In genomic region chrX:131783555-131784338, GRCh38 we compare ENCODE assay signal across 9 cellular contexts.
DNase-seq lines count a peak whose midpoint lies in the region; ATAC-seq and TF ChIP-seq lines count a peak whose summit lies in the region.
"Had no signal": no experiment of that assay in that cellular context is flagged by ENCODE, and none has a peak within 500 bp of the region (broad histone marks: within the 10 kb centered on the region; RNA-seq: fewer than 3 reads in every experiment).

No MANE protein-coding gene starts in this region.

- TF ChIP-seq EP300 in sigmoid colon (IDR thresholded peaks at IDR 0.05), result no peak

- peaks cover 2% of the 10 kb centered on the region for H3K27me3 Mint-ChIP-seq in IgD-negative memory B cell
- H3K27me3 Mint-ChIP-seq in T-helper 2 cell treated with Interferon-gamma antibody and Interleukin-4, amounts not matched to agents 5 μg/mL and 100 μg/mL, for 36 hours (ENCODE audit: low read depth), result no peaks in the 10 kb centered on the region

- peaks cover 0 to 5% (median 0%) of the 10 kb centered on the region in 4 donors for H3K4me1 ChIP-seq in sigmoid colon

- in situ Hi-C loops in brain microvascular endothelial cell (cut with HindIII; ENCODE audit: low pct_ligation_motif_present, low sequenced_read_pairs), result no loop called here

- peaks cover 1 to 6% (median 3%) of the 10 kb centered on the region in 3 donors for H3K4me1 Mint-ChIP-seq in IgD-negative memory B cell
- no peaks in the 10 kb centered on the region for H3K4me1 Mint-ChIP-seq in T-helper 2 cell treated with Interferon-gamma antibody and Interleukin-4, amounts not matched to agents 5 μg/mL and 100 μg/mL, for 36 hours (ENCODE audit: low read depth)

- peak; percentile 83 for DNase-seq in brain microvascular endothelial cell
- peak; percentile 90 for DNase-seq in sigmoid colon
- no peak for DNase-seq in activated effector memory CD4-positive, alpha-beta T cell treated with anti-CD3 and anti-CD28 coated beads, Interleukin-2, amount 50 U/mL, for 16 hours
- DNase-seq in NCI-H2107 (lab: John Stamatoyannopoulos, UW), result no peak
- no peak for DNase-seq in T-helper 2 cell treated with Interferon-gamma antibody and Interleukin-4, amounts not matched to agents 5 μg/mL and 100 μg/mL, for 36 hours (ENCODE audit: low spot score)

- H3K4me3 ChIP-seq in brain microvascular endothelial cell (ENCODE audit: low read depth, low read length) (peak overlapping the region; percentile 27), sigmoid colon (peak overlapping the region in 1 of 4 donors; percentile 26)
- H3K4me3 ChIP-seq: thoracic aorta had no signal

- H3K9me3 Mint-ChIP-seq in IgD-negative memory B cell, result no peaks in the 10 kb centered on the region
- H3K9me3 Mint-ChIP-seq in T-helper 2 cell treated with Interferon-gamma antibody and Interleukin-4, amounts not matched to agents 5 μg/mL and 100 μg/mL, for 36 hours, result no peaks in the 10 kb centered on the region

- H3K36me3 ChIP-seq in brain microvascular endothelial cell (replicated peaks) (no peaks in the 10 kb centered on the region), sigmoid colon (no peaks in the 10 kb centered on the region)
- H3K36me3 ChIP-seq: thoracic aorta had no signal

- H3K27ac Mint-ChIP-seq in IgD-negative memory B cell, result peak overlapping the region; percentile 4 to 56 (median 42)
- no peak overlapping the region for H3K27ac Mint-ChIP-seq in T-helper 2 cell treated with Interferon-gamma antibody and Interleukin-4, amounts not matched to agents 5 μg/mL and 100 μg/mL, for 36 hours

- H3K4me3 Mint-ChIP-seq in IgD-negative memory B cell, result peak overlapping the region; percentile 60 to 72 (median 64)
- H3K4me3 Mint-ChIP-seq in T-helper 2 cell treated with Interferon-gamma antibody and Interleukin-4, amounts not matched to agents 5 μg/mL and 100 μg/mL, for 36 hours, result no peak overlapping the region

- intact Hi-C loops in sigmoid colon (cut with DNase I), result loop anchor here (2.0 kb wide), 1 partner anchor 15 kb away; no protein-coding TSS in a partner anchor

- no peak for TF ChIP-seq POLR2A in sigmoid colon (IDR thresholded peaks at IDR 0.05)

- H3K27me3 ChIP-seq in brain microvascular endothelial cell (replicated peaks) (no peaks in the 10 kb centered on the region), sigmoid colon (no peaks in the 10 kb centered on the region)

- peak; percentile 53 for ATAC-seq in GM18867 (IDR thresholded peaks at IDR 0.05; ENCODE audit: unreplicated experiment)
- ATAC-seq in HG03196 (IDR thresholded peaks at IDR 0.05; ENCODE audit: unreplicated experiment), result no peak

- no peaks in the 10 kb centered on the region for H3K9me3 ChIP-seq in sigmoid colon
- H3K9me3 ChIP-seq: thoracic aorta had no signal

- H3K27ac ChIP-seq in brain microvascular endothelial cell (no peak overlapping the region), sigmoid colon (peak overlapping the region in 1 of 4 donors; percentile 48)
- H3K27ac ChIP-seq: thoracic aorta had no signal

- TF ChIP-seq CTCF in brain microvascular endothelial cell (IDR thresholded peaks at IDR 0.05; ENCODE audit: low read depth, low read length, missing control alignments), result peak; percentile 64
- TF ChIP-seq CTCF in sigmoid colon (IDR thresholded peaks at IDR 0.05), result peak in 1 of 4 experiments; percentile 26

- H3K36me3 Mint-ChIP-seq in IgD-negative memory B cell, result no peaks in the 10 kb centered on the region
- peaks cover 8% of the 10 kb centered on the region for H3K36me3 Mint-ChIP-seq in T-helper 2 cell treated with Interferon-gamma antibody and Interleukin-4, amounts not matched to agents 5 μg/mL and 100 μg/mL, for 36 hours (ENCODE audit: low read depth)

- WGBS in sigmoid colon, 2 donors, result 86 to 94% methylated on average over 15 of the region's 15 CpGs

Comparison
In these comparisons a context has a peak if more than half of its experiments do, and no peak if none do; other contexts are left out.
1. DNase-seq: peak in brain microvascular endothelial cell (single experiment) and sigmoid colon (single experiment); none in activated effector memory CD4-positive, alpha-beta T cell treated with anti-CD3 and anti-CD28 coated beads, Interleukin-2, amount 50 U/mL, for 16 hours (single experiment), NCI-H2107 (single experiment) and T-helper 2 cell treated with Interferon-gamma antibody and Interleukin-4, amounts not matched to agents 5 μg/mL and 100 μg/mL, for 36 hours (single experiment).